Comparison of ENCODE assay signal across 17 cellular contexts in genomic region chr21:41256771-41257702, GRCh38. TPM values are rescaled to one million over a fixed set of nuclear protein-coding genes. Genes with fewer than 3 reads are reported as not detected.
DNase-seq lines count a peak whose midpoint lies in the region; TF ChIP-seq lines count a peak whose summit lies in the region.
"Had no signal": no experiment of that assay in that cellular context is flagged by ENCODE, and none has a peak within 500 bp of the region (broad histone marks: within the 10 kb centered on the region; RNA-seq: fewer than 3 reads in every experiment).

No MANE protein-coding gene starts in this region.

- H3K4me3 Mint-ChIP-seq in progenitor cell of endocrine pancreas (ENCODE audit: low read depth): no peak overlapping the region
- H3K4me3 Mint-ChIP-seq: B cell; CD4-positive, CD25-positive, alpha-beta regulatory T cell; CD8-positive, alpha-beta T cell had no signal

- H3K36me3 Mint-ChIP-seq in progenitor cell of endocrine pancreas (ENCODE audit: insufficient read depth): peaks cover 27% of the 10 kb centered on the region

- H3K9me3 Mint-ChIP-seq in progenitor cell of endocrine pancreas (ENCODE audit: low read depth): peaks cover 14% of the 10 kb centered on the region

- H3K27ac ChIP-seq in HEK293 (ENCODE audit: extremely low read depth, low read depth, low read length): no peak overlapping the region
- H3K27ac ChIP-seq: 22Rv1, BLaER1, C4-2B had no signal

- H3K27ac Mint-ChIP-seq in progenitor cell of endocrine pancreas: peak overlapping the region; percentile 9
- H3K27ac Mint-ChIP-seq: CD4-positive, CD25-positive, alpha-beta regulatory T cell; CD8-positive, alpha-beta T cell had no signal

- H3K27me3 Mint-ChIP-seq in progenitor cell of endocrine pancreas: no peaks in the 10 kb centered on the region
- H3K27me3 Mint-ChIP-seq: B cell had no signal

- DNase-seq in NCI-H146 (lab: John Stamatoyannopoulos, UW) (peak; percentile 1), NCI-H146 treated with DMSO at 0.1 percent for 48 hours (lab: John Stamatoyannopoulos, UW; ENCODE audit: unreplicated experiment) (no peak), mucosa of gallbladder (ENCODE audit: low spot score) (peak; percentile 54), progenitor cell of endocrine pancreas (ENCODE audit: low spot score, unreplicated experiment) (no peak), DMS153 treated with DMSO at 0.1 percent for 48 hours (lab: John Stamatoyannopoulos, UW; ENCODE audit: unreplicated experiment) (no peak)
- no peak for DNase-seq in activated CD4-positive, alpha-beta T cell treated with anti-CD3 and anti-CD28 coated beads, Interleukin-2, amount 50 U/mL, for 4 hours
- DNase-seq: Caco-2; CD4-positive, CD25-positive, alpha-beta regulatory T cell; CD8-positive, alpha-beta T cell; DND-41; GOT3 had no signal

- peaks cover 3 to 20% of the 10 kb centered on the region in 2 experiments; a peak in 2 of 3 replicates for H3K36me3 ChIP-seq in HEK293 (ENCODE audit: control insufficient read depth in 2 of 2, insufficient read depth in 1 of 2, low read length in 2 of 2)
- H3K36me3 ChIP-seq: BLaER1, HAP-1 had no signal

- H3K4me3 ChIP-seq in HEK293 (ENCODE audit: low read depth, low read length): no peak overlapping the region
- H3K4me3 ChIP-seq: BLaER1, HAP-1 had no signal

- no peaks in the 10 kb centered on the region for H3K4me1 ChIP-seq in HEK293 (ENCODE audit: control insufficient read depth, insufficient read depth, low read length)
- H3K4me1 ChIP-seq: BLaER1, Caco-2, HAP-1 had no signal

- no peak for TF ChIP-seq CTCF in HEK293 (tag by site-specific recombination; IDR thresholded peaks at IDR 0.05)
- no peak for TF ChIP-seq CTCF in progenitor cell of endocrine pancreas (IDR thresholded peaks at IDR 0.05; ENCODE audit: unreplicated experiment)

- peaks cover 7% of the 10 kb centered on the region for H3K4me1 Mint-ChIP-seq in progenitor cell of endocrine pancreas (ENCODE audit: low read depth)
- H3K4me1 Mint-ChIP-seq: CD4-positive, CD25-positive, alpha-beta regulatory T cell had no signal

- CTCF ChIA-PET in HEK293 (lab: Yijun Ruan, JAX): no interaction called here

- H3K9me3 ChIP-seq in HEK293 (ENCODE audit: control insufficient read depth, insufficient read depth, low read depth, low read length): no peaks in the 10 kb centered on the region
- H3K9me3 ChIP-seq: Caco-2, HAP-1 had no signal

- POLR2A ChIA-PET in HEK293 (lab: Yijun Ruan, JAX): no interaction called here

TF ChIP-seq in HEK293, 187 proteins besides CTCF, POLR2A, EP300 and RAD21:
- TF ChIP-seq ZSCAN16 (tag by site-specific recombination; IDR thresholded peaks at IDR 0.05) (no peak), ATF2 (tag by site-specific recombination; IDR thresholded peaks at IDR 0.05; ENCODE audit: low read depth) (peak; percentile 55)
TF ChIP-seq in HEK293: peak in this region for 1.

RNA-seq across cellular contexts. Expression of gene FAM3B, which starts 59.6 kb away (rescaled TPM):
- 43.1 TPM for total RNA-seq in mucosa of gallbladder
- 8.2 and 10.1 TPM in 2 replicates for total RNA-seq in progenitor cell of endocrine pancreas
- total RNA-seq: B cell; CD4-positive, CD25-positive, alpha-beta regulatory T cell; CD8-positive, alpha-beta T cell had no signal

Comparison
In these comparisons a context has a peak if more than half of its experiments do, and no peak if none do; other contexts are left out.
1. DNase-seq: peak in NCI-H146 (single experiment) and mucosa of gallbladder (single experiment); none in NCI-H146 treated with DMSO at 0.1 percent for 48 hours (single experiment), progenitor cell of endocrine pancreas (single experiment), DMS153 treated with DMSO at 0.1 percent for 48 hours (single experiment) and activated CD4-positive, alpha-beta T cell treated with anti-CD3 and anti-CD28 coated beads, Interleukin-2, amount 50 U/mL, for 4 hours (0 of 2).